Comparison of ENCODE assay signal across 12 cellular contexts in the genomic region with DNA sequence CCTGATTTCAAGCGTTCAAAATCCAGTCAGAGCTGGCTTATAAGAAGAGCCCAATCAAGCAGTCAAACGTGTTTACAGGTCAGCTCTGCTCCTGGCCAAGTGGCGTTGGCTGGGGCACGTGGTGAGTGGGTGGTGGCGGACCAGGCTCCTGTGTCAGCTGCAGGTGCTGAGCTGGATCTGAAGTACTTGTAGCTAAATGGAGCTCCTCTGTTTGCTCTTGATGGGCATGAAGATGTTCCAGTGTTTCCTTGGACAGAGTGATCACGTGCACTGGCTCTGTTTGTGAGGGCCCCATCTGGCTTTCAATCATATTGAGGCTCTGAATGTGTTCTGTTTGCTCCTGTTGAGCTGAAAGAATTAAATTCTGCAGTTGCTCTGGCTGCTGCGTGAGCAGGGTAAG. TPM values are rescaled to one million over a fixed set of nuclear protein-coding genes. Genes with fewer than 3 reads are reported as not detected.
DNase-seq lines count a peak whose midpoint lies in the region; ATAC-seq, FAIRE-seq and TF ChIP-seq lines count a peak whose summit lies in the region.
"Had no signal": no experiment of that assay in that cellular context is flagged by ENCODE, and none has a peak within 500 bp of the region (broad histone marks: within the 10 kb centered on the region; RNA-seq: fewer than 3 reads in every experiment).

No MANE protein-coding gene starts in this region.

- intact Hi-C loops in GM12878 (cut with micrococcal nuclease; ENCODE audit: unreplicated experiment) (no loop called here), posterior vena cava (cut with DNase I) (no loop called here)

- TF ChIP-seq POLR2A in GM12878 (IDR thresholded peaks at IDR 0.05; ENCODE audit: low read depth, low read length) = no peak

- H3K4me3 Mint-ChIP-seq in CD4-positive, CD25-positive, alpha-beta regulatory T cell = peak overlapping the region in 2 of 4 donors; percentile 21 to 23
- H3K4me3 Mint-ChIP-seq: activated naive CD8-positive, alpha-beta T cell treated with anti-CD3 and anti-CD28 coated beads for 36 hours had no signal

- 74% methylated on average over 7 of the region's 7 CpGs for WGBS in GM12878 (ENCODE audit: insufficient coverage, insufficient replicate concordance, low lambda C conversion rate, missing lambda C conversion rate)

- SMC1A ChIA-PET in GM12878 (lab: Charles Lee; ENCODE audit: uncharacterized antibody, unreplicated experiment) = interaction anchor here (1.2 to 3.5 kb wide), 4 partner anchors 9 to 24 kb away, joined by 5 to 11 read pairs (median 8); a partner anchor contains a TSS

- CTCF ChIA-PET in GM12878 (lab: Yijun Ruan, JAX) = interaction anchor here (1.0 to 1.2 kb wide), 2 partner anchors 14 to 278 kb away, joined by 3 to 4 read pairs; no protein-coding TSS in a partner anchor

- no peak overlapping the region for H2AFZ ChIP-seq in GM12878 (ENCODE audit: control insufficient read depth, low read depth, low read length)

- ATAC-seq in CD4-positive, CD25-positive, alpha-beta regulatory T cell (ENCODE audit: low read depth in 2 of 2) = no peak
- ATAC-seq in GM12878 = peak; percentile 32; the same call in 1 of the 3 replicates
- ATAC-seq in GM21367 (IDR thresholded peaks at IDR 0.05; ENCODE audit: unreplicated experiment) = no peak

- no peak for TF ChIP-seq RAD21 in GM12878 (IDR thresholded peaks at IDR 0.05; ENCODE audit: insufficient read depth, low read depth, low read length)

- no peaks in the 10 kb centered on the region for H3K9me3 Mint-ChIP-seq in CD4-positive, CD25-positive, alpha-beta regulatory T cell

- TF ChIP-seq CTCF in GM12878 (IDR thresholded peaks at IDR 0.05 in 2 of 3, conservative IDR thresholded peaks at IDR 0.05 in 1 of 3; ENCODE audit: control insufficient read depth in 2 of 3, extremely low read depth in 1 of 3, insufficient read depth in 1 of 3, low read depth in 3 of 3, low read length in 3 of 3) = no peak

- no peak overlapping the region for H3K4me2 ChIP-seq in GM12878 (ENCODE audit: control insufficient read depth, insufficient read depth)

- peaks cover 94% of the 10 kb centered on the region for H3K36me3 ChIP-seq in CD4-positive, CD25-positive, alpha-beta regulatory T cell (ENCODE audit: control insufficient read depth, insufficient read depth, low read length)
- peaks cover 13 to 33% of the 10 kb centered on the region in 2 experiments for H3K36me3 ChIP-seq in GM12878 (ENCODE audit: control insufficient read depth in 2 of 2, insufficient read depth in 2 of 2, low read length in 1 of 2)

- POLR2A ChIA-PET in GM12878 (lab: Charles Lee) = interaction anchor here (1.0 to 13.1 kb wide), 3 partner anchors 9 to 17 kb away, joined by 3 to 132 read pairs (median 3); a partner anchor contains a TSS

- no peak overlapping the region for H3K4me3 ChIP-seq in CD4-positive, CD25-positive, alpha-beta regulatory T cell (ENCODE audit: low read depth, low read length)
- H3K4me3 ChIP-seq in GM12878 = no peak overlapping the region
- H3K4me3 ChIP-seq: sigmoid colon had no signal

- peak overlapping the region; percentile 20 to 42 (median 27) for H3K27ac Mint-ChIP-seq in CD4-positive, CD25-positive, alpha-beta regulatory T cell
- H3K27ac Mint-ChIP-seq: activated naive CD8-positive, alpha-beta T cell treated with anti-CD3 and anti-CD28 coated beads for 36 hours had no signal

- no peak overlapping the region for H3K9ac ChIP-seq in GM12878 (ENCODE audit: control insufficient read depth, insufficient read depth, low read length)

- H3K36me3 Mint-ChIP-seq in CD4-positive, CD25-positive, alpha-beta regulatory T cell = peaks cover 64% of the 10 kb centered on the region

- in situ Hi-C loops in GM12878 (cut with MboI) = no loop called here

- H3K27me3 ChIP-seq in CD4-positive, CD25-positive, alpha-beta regulatory T cell (ENCODE audit: control insufficient read depth, insufficient read depth, low read length) = no peaks in the 10 kb centered on the region
- H3K27me3 ChIP-seq in GM12878 (replicated peaks in 1 of 2; ENCODE audit: control insufficient read depth in 2 of 2, insufficient read depth in 2 of 2, low read length in 1 of 2) = no peaks in the 10 kb centered on the region
- H3K27me3 ChIP-seq: sigmoid colon had no signal

- H3K4me1 Mint-ChIP-seq in CD4-positive, CD25-positive, alpha-beta regulatory T cell = peaks cover 19 to 75% (median 54%) of the 10 kb centered on the region in 4 donors

- no peak for DNase-seq in CD4-positive, CD25-positive, alpha-beta regulatory T cell
- DNase-seq in NCI-H1417 treated with DMSO at 0.1 percent for 48 hours (lab: John Stamatoyannopoulos, UW) (peak; percentile 46), GM12878 (ENCODE audit: low read depth, low spot score) (no peak), medulla oblongata (ENCODE audit: extremely low spot score) (peak; percentile 77), posterior vena cava (ENCODE audit: low spot score) (no peak), glomerular visceral epithelial cell (ENCODE audit: extremely low spot score) (no peak), HTR-8/SVneo (ENCODE audit: insufficient read length, low spot score) (no peak)
- DNase-seq: activated naive CD8-positive, alpha-beta T cell treated with anti-CD3 and anti-CD28 coated beads for 36 hours; KG1; sigmoid colon had no signal

- no peak for FAIRE-seq in GM12878 (lab: Jason Lieb, UNC)
- no peak for FAIRE-seq in HTR-8/SVneo (lab: Jason Lieb, UNC)
- FAIRE-seq: TTC549 had no signal

- BruUV-seq in GM12878 (replicated peaks; lab: Mats Ljungman, UMichigan) = no TSS peak

- H3K27ac ChIP-seq in CD4-positive, CD25-positive, alpha-beta regulatory T cell (ENCODE audit: insufficient read depth, low read length, poor library complexity, severe bottlenecking) = no peak overlapping the region
- no peak overlapping the region for H3K27ac ChIP-seq in GM12878 (ENCODE audit: control insufficient read depth, insufficient read depth)
- H3K27ac ChIP-seq: sigmoid colon had no signal

- TF ChIP-seq EP300 in GM12878 (IDR thresholded peaks at IDR 0.05; ENCODE audit: borderline replicate concordance in 1 of 2, control insufficient read depth in 1 of 2, low read depth in 2 of 2, low read length in 2 of 2) = no peak

- H3K79me2 ChIP-seq in GM12878 (ENCODE audit: control insufficient read depth, insufficient read depth, low read length) = peaks cover 10% of the 10 kb centered on the region

- H3K27me3 Mint-ChIP-seq in CD4-positive, CD25-positive, alpha-beta regulatory T cell = no peaks in the 10 kb centered on the region
- H3K27me3 Mint-ChIP-seq: activated naive CD8-positive, alpha-beta T cell treated with anti-CD3 and anti-CD28 coated beads for 36 hours had no signal

- RAD21 ChIA-PET in GM12878 (lab: Charles Lee; ENCODE audit: unreplicated experiment) = interaction anchor here (1.4 to 4.0 kb wide), 2 partner anchors 13 to 24 kb away, joined by 3 to 23 read pairs; no protein-coding TSS in a partner anchor

- H4K20me1 ChIP-seq in GM12878 (ENCODE audit: control insufficient read depth, insufficient read depth) = no peaks in the 10 kb centered on the region; the same call in 1 of the 2 replicates

- H3K4me1 ChIP-seq in CD4-positive, CD25-positive, alpha-beta regulatory T cell (ENCODE audit: control insufficient read depth, insufficient read depth, low read length, poor library complexity, severe bottlenecking) = peaks cover 9% of the 10 kb centered on the region
- H3K4me1 ChIP-seq in GM12878 (ENCODE audit: control insufficient read depth, insufficient read depth, low read length) = no peaks in the 10 kb centered on the region; the same call in none of the 2 replicates
- H3K4me1 ChIP-seq: sigmoid colon had no signal

- no peaks in the 10 kb centered on the region for H3K9me3 ChIP-seq in CD4-positive, CD25-positive, alpha-beta regulatory T cell (ENCODE audit: control insufficient read depth in 2 of 2, low read length in 2 of 2)
- no peaks in the 10 kb centered on the region; the same call in 1 of the 3 replicates for H3K9me3 ChIP-seq in GM12878 (replicated peaks; ENCODE audit: control insufficient read depth, insufficient read depth, low read length)
- H3K9me3 ChIP-seq: sigmoid colon had no signal

RNA-seq across cellular contexts. Expression of a gene that starts 10.2 kb away (rescaled TPM):
- total RNA-seq in CD4-positive, CD25-positive, alpha-beta regulatory T cell = 166 TPM
- polyA plus RNA-seq in CD4-positive, CD25-positive, alpha-beta regulatory T cell = 10 to 100 TPM; 14.6 to 20.9 (median 17.2) TPM
- 203 and 235 TPM in 2 replicates for total RNA-seq in GM12878 (2013; cell fraction: nucleolus; rRNA removed)
- total RNA-seq in GM12878 (2014; rRNA removed) (46.9 and 48.6 TPM in 2 replicates), GM12878 (2014; rRNA removed; fragmentation: Illumina TruSeq; extraction: Trizol) (25.6 and 27.0 TPM in 2 replicates), GM12878 (2021) (59.8 and 62.8 TPM in 2 replicates), posterior vena cava (10 to 100 TPM; 53.0 to 53.2 TPM)
- polyA plus RNA-seq in GM12878 (2011; ENCODE audit: low read depth) = 24.9 TPM
- polyA plus RNA-seq in GM12878 (2011; rRNA removed) (42.3 and 61.9 TPM in 2 replicates), GM12878 (2014; fragmentation: Illumina TruSeq; extraction: Trizol) (27.6 and 38.0 TPM in 2 replicates), GM12878 (2014; fragmentation: Nextera tagmentation; extraction: Ambion mirVana) (1 to 10 TPM in 1 of 2 experiments, under 1 TPM in 1; 0.32 to 1.3 TPM), GM12878 (2014; rRNA removed) (71.6 and 75.5 TPM in 2 replicates), GM12878 (2016; fragmentation: Nextera tagmentation; extraction: Ambion mirVana) (10 to 100 TPM; 44.2 to 46.4 TPM)
- polyA plus RNA-seq in GM12878 (2011; cell fraction: cytosol; rRNA removed) = 48.3 and 66.9 TPM in 2 replicates
- polyA plus RNA-seq in GM12878 (2011; cell fraction: nucleus; rRNA removed) = 740 and 754 TPM in 2 replicates
- 50.6 and 61.2 TPM in 2 replicates for polyA plus RNA-seq in GM12878 (2012)
- polyA minus RNA-seq in GM12878 (2011; rRNA and poly(A)+ RNA removed) = 32.8 and 51.6 TPM in 2 replicates
- 22.6 and 22.9 TPM in 2 replicates for polyA minus RNA-seq in GM12878 (2011; cell fraction: cytosol; rRNA and poly(A)+ RNA removed)
- 82.2 and 98.7 TPM in 2 replicates for polyA minus RNA-seq in GM12878 (2011; cell fraction: nucleus; rRNA and poly(A)+ RNA removed)

RNA-seq across cellular contexts. Expression of a gene that starts 17.2 kb away (rescaled TPM):
- total RNA-seq in CD4-positive, CD25-positive, alpha-beta regulatory T cell = 20.2 TPM
- polyA plus RNA-seq in CD4-positive, CD25-positive, alpha-beta regulatory T cell = 10 to 100 TPM in 3 of 4 donors, 1 to 10 TPM in 1; 9.2 to 11.9 (median 10.5) TPM
- 23.8 and 24.7 TPM in 2 replicates for total RNA-seq in GM12878 (2013; cell fraction: nucleolus; rRNA removed)
- total RNA-seq in GM12878 (2014; rRNA removed) = 14.7 and 17.9 TPM in 2 replicates
- 17.7 and 17.8 TPM in 2 replicates for total RNA-seq in GM12878 (2014; rRNA removed; fragmentation: Illumina TruSeq; extraction: Trizol)
- 11.9 and 12.4 TPM in 2 replicates for total RNA-seq in GM12878 (2021)
- polyA plus RNA-seq in GM12878 (2011; ENCODE audit: low read depth) = 4.5 TPM
- polyA plus RNA-seq in GM12878 (2011; rRNA removed) = 7.3 and 7.8 TPM in 2 replicates
- polyA plus RNA-seq in GM12878 (2011; cell fraction: cytosol; rRNA removed) = 4.8 and 5.3 TPM in 2 replicates
- polyA plus RNA-seq in GM12878 (2011; cell fraction: nucleus; rRNA removed) = 6.2 and 6.4 TPM in 2 replicates
- 5.6 and 6.4 TPM in 2 replicates for polyA plus RNA-seq in GM12878 (2012)
- 12.1 and 13.3 TPM in 2 replicates for polyA plus RNA-seq in GM12878 (2014; fragmentation: Illumina TruSeq; extraction: Trizol)
- 1 to 10 TPM; 2.9 to 3.0 TPM for polyA plus RNA-seq in GM12878 (2014; fragmentation: Nextera tagmentation; extraction: Ambion mirVana)
- 7.4 and 7.6 TPM in 2 replicates for polyA plus RNA-seq in GM12878 (2014; rRNA removed)
- 1 to 10 TPM; 8.1 to 9.0 TPM for polyA plus RNA-seq in GM12878 (2016; fragmentation: Nextera tagmentation; extraction: Ambion mirVana)
- 8.6 and 9.3 TPM in 2 replicates for polyA minus RNA-seq in GM12878 (2011; rRNA and poly(A)+ RNA removed)
- polyA minus RNA-seq in GM12878 (2011; cell fraction: cytosol; rRNA and poly(A)+ RNA removed) = 4.5 and 4.8 TPM in 2 replicates
- 4.8 and 7.1 TPM in 2 replicates for polyA minus RNA-seq in GM12878 (2011; cell fraction: nucleus; rRNA and poly(A)+ RNA removed)
- 1 to 10 TPM; 5.5 to 5.8 TPM for total RNA-seq in posterior vena cava

RNA-seq across cellular contexts. Expression of a gene that starts 25.2 kb away (rescaled TPM):
- total RNA-seq in CD4-positive, CD25-positive, alpha-beta regulatory T cell = 30.2 TPM
- polyA plus RNA-seq in CD4-positive, CD25-positive, alpha-beta regulatory T cell = 10 to 100 TPM in 3 of 4 donors, 1 to 10 TPM in 1; 9.5 to 14.8 (median 12.4) TPM
- 31.5 and 32.2 TPM in 2 replicates for total RNA-seq in GM12878 (2013; cell fraction: nucleolus; rRNA removed)
- 13.8 and 15.4 TPM in 2 replicates for total RNA-seq in GM12878 (2014; rRNA removed)
- total RNA-seq in GM12878 (2014; rRNA removed; fragmentation: Illumina TruSeq; extraction: Trizol) = 8.1 and 9.7 TPM in 2 replicates
- 12.3 and 13.0 TPM in 2 replicates for total RNA-seq in GM12878 (2021)
- 3.3 TPM for polyA plus RNA-seq in GM12878 (2011; ENCODE audit: low read depth)
- polyA plus RNA-seq in GM12878 (2011; rRNA removed) = 6.4 and 9.0 TPM in 2 replicates
- 8.1 and 11.7 TPM in 2 replicates for polyA plus RNA-seq in GM12878 (2011; cell fraction: cytosol; rRNA removed)
- polyA plus RNA-seq in GM12878 (2011; cell fraction: nucleus; rRNA removed) = 26.4 and 36.8 TPM in 2 replicates
- 5.8 and 8.2 TPM in 2 replicates for polyA plus RNA-seq in GM12878 (2012)
- 10.4 and 13.4 TPM in 2 replicates for polyA plus RNA-seq in GM12878 (2014; fragmentation: Illumina TruSeq; extraction: Trizol)
- polyA plus RNA-seq in GM12878 (2014; fragmentation: Nextera tagmentation; extraction: Ambion mirVana) = under 1 TPM; 0.06 to 0.73 TPM
- 13.2 and 15.3 TPM in 2 replicates for polyA plus RNA-seq in GM12878 (2014; rRNA removed)
- 1 to 10 TPM; 9.6 to 9.8 TPM for polyA plus RNA-seq in GM12878 (2016; fragmentation: Nextera tagmentation; extraction: Ambion mirVana)
- 27.6 TPM in 2 replicates for polyA minus RNA-seq in GM12878 (2011; rRNA and poly(A)+ RNA removed)
- 5.4 and 5.5 TPM in 2 replicates for polyA minus RNA-seq in GM12878 (2011; cell fraction: cytosol; rRNA and poly(A)+ RNA removed)
- polyA minus RNA-seq in GM12878 (2011; cell fraction: nucleus; rRNA and poly(A)+ RNA removed) = 41.6 and 46.8 TPM in 2 replicates
- total RNA-seq in posterior vena cava = 1 to 10 TPM; 4.2 to 6.7 TPM

RNA-seq across cellular contexts. Expression of a gene that starts 25.3 kb away (rescaled TPM):
- total RNA-seq in CD4-positive, CD25-positive, alpha-beta regulatory T cell = 0.91 TPM
- polyA plus RNA-seq in CD4-positive, CD25-positive, alpha-beta regulatory T cell = under 1 TPM; 0.24 to 0.72 (median 0.39) TPM
- 0.15 and 0.91 TPM in 2 replicates for total RNA-seq in GM12878 (2013; cell fraction: nucleolus; rRNA removed)
- total RNA-seq in GM12878 (2014; rRNA removed) = 0.11 TPM in 1 of 2 replicates, not detected in the other
- total RNA-seq in GM12878 (2014; rRNA removed; fragmentation: Illumina TruSeq; extraction: Trizol) = not detected in 2 replicates
- 0.37 TPM in 1 of 2 replicates, not detected in the other for total RNA-seq in GM12878 (2021)
- polyA plus RNA-seq in GM12878 (2011; ENCODE audit: low read depth) = not detected
- polyA plus RNA-seq in GM12878 (2011; rRNA removed) = not detected in 2 replicates
- polyA plus RNA-seq in GM12878 (2011; cell fraction: cytosol; rRNA removed) = not detected in 2 replicates
- polyA plus RNA-seq in GM12878 (2011; cell fraction: nucleus; rRNA removed) = not detected in 2 replicates
- polyA plus RNA-seq in GM12878 (2012) = 0.09 and 0.13 TPM in 2 replicates
- polyA plus RNA-seq in GM12878 (2014; fragmentation: Illumina TruSeq; extraction: Trizol) = 0.01 TPM in 1 of 2 replicates, not detected in the other
- polyA plus RNA-seq in GM12878 (2014; fragmentation: Nextera tagmentation; extraction: Ambion mirVana) = not detected
- polyA plus RNA-seq in GM12878 (2014; rRNA removed) = 0.12 TPM in 1 of 2 replicates, not detected in the other
- polyA plus RNA-seq in GM12878 (2016; fragmentation: Nextera tagmentation; extraction: Ambion mirVana) = under 1 TPM; 0.17 to 0.26 TPM
- polyA minus RNA-seq in GM12878 (2011; rRNA and poly(A)+ RNA removed) = not detected in 2 replicates
- polyA minus RNA-seq in GM12878 (2011; cell fraction: cytosol; rRNA and poly(A)+ RNA removed) = not detected in 2 replicates
- polyA minus RNA-seq in GM12878 (2011; cell fraction: nucleus; rRNA and poly(A)+ RNA removed) = 0.12 TPM in 1 of 2 replicates, not detected in the other
- 1 to 10 TPM; 1.2 to 1.9 TPM for total RNA-seq in posterior vena cava

Comparison
In these comparisons a context has a peak if more than half of its experiments do, and no peak if none do; other contexts are left out.
1. DNase-seq: peak in NCI-H1417 treated with DMSO at 0.1 percent for 48 hours (single experiment) and medulla oblongata (single experiment); none in CD4-positive, CD25-positive, alpha-beta regulatory T cell (0 of 3), GM12878 (single experiment), posterior vena cava (single experiment), glomerular visceral epithelial cell (single experiment) and HTR-8/SVneo (single experiment).